Comparison of ENCODE assay signal across 8 cellular contexts in the genomic region with DNA sequence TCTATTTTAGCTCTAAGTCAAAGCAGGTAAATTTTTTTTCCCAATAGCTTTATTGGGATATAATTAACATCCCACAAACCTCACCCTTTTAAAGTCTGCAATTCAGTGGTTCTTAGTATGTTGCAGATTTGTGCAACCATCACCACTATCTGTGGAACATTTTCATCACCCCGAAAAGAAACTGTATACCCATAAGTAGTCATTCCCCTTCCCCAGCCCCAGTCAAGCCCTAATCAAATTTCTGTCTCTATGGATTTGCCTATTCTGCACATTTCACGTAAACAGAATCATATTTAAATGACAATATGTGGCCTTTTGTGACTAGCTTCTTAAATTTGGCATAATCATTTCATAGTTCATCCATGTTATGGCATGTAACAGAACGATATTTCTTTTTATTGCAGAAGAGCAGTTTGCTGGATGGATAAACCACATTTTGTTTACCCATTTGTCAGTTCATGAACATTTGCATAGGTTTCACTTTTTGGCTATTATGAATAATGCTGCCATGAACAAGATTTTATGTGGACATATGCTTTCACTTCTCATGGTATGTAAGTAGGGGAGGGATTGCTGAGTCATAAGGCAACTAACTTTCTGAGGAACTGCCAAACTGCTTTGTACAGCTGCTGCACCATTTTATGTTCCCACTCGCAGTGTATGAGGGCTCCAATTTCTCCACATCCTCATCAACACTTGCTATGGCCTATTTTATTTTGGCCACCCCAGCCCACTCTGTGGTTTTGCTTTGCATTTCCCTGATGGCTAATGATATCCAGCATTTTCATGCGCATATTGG. TPM values are rescaled to one million over a fixed set of nuclear protein-coding genes. Genes with fewer than 3 reads are reported as not detected.
DNase-seq lines count a peak whose midpoint lies in the region; ATAC-seq, FAIRE-seq and TF ChIP-seq lines count a peak whose summit lies in the region.

No MANE protein-coding gene starts in this region.

- no peaks in the 10 kb centered on the region for H4K20me1 ChIP-seq in PC-3 (ENCODE audit: low read length)

- H3K79me2 ChIP-seq in ACC112 (ENCODE audit: control insufficient read depth, insufficient read depth, low read length, unreplicated experiment) = no peaks in the 10 kb centered on the region
- no peaks in the 10 kb centered on the region for H3K79me2 ChIP-seq in PC-3 (ENCODE audit: low read length)

- H3K36me3 ChIP-seq in ACC112 (ENCODE audit: insufficient read depth, low read length) (no peaks in the 10 kb centered on the region), PC-3 (ENCODE audit: low read depth, low read length) (no peaks in the 10 kb centered on the region)

- no peak for TF ChIP-seq CTCF in PC-3 (conservative IDR thresholded peaks at IDR 0.05; ENCODE audit: low read depth, low read length)
- no peak for TF ChIP-seq CTCF in foreskin keratinocyte (conservative IDR thresholded peaks at IDR 0.05)

- CTCF ChIA-PET in PC-3 (lab: Charles Lee) = no interaction called here

- H3K9ac ChIP-seq in PC-3 (ENCODE audit: low read length) = no peak overlapping the region

- no peaks in the 10 kb centered on the region for H3K9me3 ChIP-seq in PC-3 (ENCODE audit: low read length)

- no peak for FAIRE-seq in RCC 7860 (lab: Jason Lieb, UNC)

- intact Hi-C loops in PC-3 (cut with micrococcal nuclease) = no loop called here

- H3K27me3 ChIP-seq in ACC112 (ENCODE audit: insufficient read depth, low read length) = no peaks in the 10 kb centered on the region
- H3K27me3 ChIP-seq in PC-3 (ENCODE audit: low read length) = no peaks in the 10 kb centered on the region
- H3K27me3 ChIP-seq in foreskin keratinocyte = no peaks in the 10 kb centered on the region

- H2AFZ ChIP-seq in ACC112 (ENCODE audit: low read length, unreplicated experiment) = peak overlapping the region; percentile 88
- peak overlapping the region; percentile 61; the same call in 1 of the 2 replicates for H2AFZ ChIP-seq in PC-3 (ENCODE audit: low read length)

- BruUV-seq in PC-3 (replicated peaks; lab: Mats Ljungman, UMichigan) = no TSS peak

- peak overlapping the region; percentile 35 for H3K4me2 ChIP-seq in PC-3 (ENCODE audit: low read length)

- ATAC-seq in GM18520 (IDR thresholded peaks at IDR 0.05; ENCODE audit: unreplicated experiment) = peak; percentile 95
- peak; percentile 99 for ATAC-seq in HG02938 (IDR thresholded peaks at IDR 0.05; ENCODE audit: unreplicated experiment)
- ATAC-seq in PC-3 = peak; percentile 92
- ATAC-seq in foreskin keratinocyte = peak; percentile 85

- no peaks in the 10 kb centered on the region for H3F3A ChIP-seq in PC-3 (ENCODE audit: low read length, unreplicated experiment)

- DNase-seq in PC-3 = peak; percentile 72
- peak; percentile 51 to 75 for DNase-seq in foreskin keratinocyte
- no peak for DNase-seq in RCC 7860 (ENCODE audit: low spot score)
- DNase-seq in NCI-H2029 treated with DMSO at 0.1 percent for 48 hours (lab: John Stamatoyannopoulos, UW) = no peak
- DNase-seq in activated effector memory CD4-positive, alpha-beta T cell treated with anti-CD3 and anti-CD28 coated beads, Interleukin-2, amount 50 U/mL, for 16 hours = no peak

- H3K27ac ChIP-seq in ACC112 (ENCODE audit: low read depth, low read length) = peak overlapping the region; percentile 18; the same call in 1 of the 2 replicates
- H3K27ac ChIP-seq in PC-3 (ENCODE audit: low read length) = peak overlapping the region; percentile 64
- H3K27ac ChIP-seq in foreskin keratinocyte = no peak overlapping the region

- H3K4me1 ChIP-seq in ACC112 (ENCODE audit: control insufficient read depth, insufficient read depth, low read length, unreplicated experiment) (peaks cover 8% of the 10 kb centered on the region), PC-3 (ENCODE audit: insufficient read depth, low read length) (peaks cover 13% of the 10 kb centered on the region), foreskin keratinocyte (peaks cover 3% of the 10 kb centered on the region)

- POLR2A ChIA-PET in PC-3 (lab: Charles Lee; ENCODE audit: unreplicated experiment) = no interaction called here

- H3K4me3 ChIP-seq in ACC112 (ENCODE audit: low read depth, low read length) (peak overlapping the region; percentile 28; the same call in 1 of the 2 replicates), PC-3 (ENCODE audit: low read length) (no peak overlapping the region)

- H3K9me2 ChIP-seq in PC-3 (replicated peaks; ENCODE audit: low read length) = no peaks in the 10 kb centered on the region

RNA-seq across cellular contexts. Expression of gene SLC46A3, which starts 10.9 kb away (rescaled TPM):
- total RNA-seq in PC-3 (2014; rRNA removed) = 0.84 and 1.4 TPM in 2 replicates
- total RNA-seq in foreskin keratinocyte = 10.1 and 12.6 TPM in 2 replicates
- 7.7 and 8.2 TPM in 2 replicates for polyA plus RNA-seq in foreskin keratinocyte

RNA-seq across cellular contexts. Expression of gene POMP, which starts 48.9 kb away (rescaled TPM):
- 64.4 and 92.8 TPM in 2 replicates for total RNA-seq in PC-3 (2014; rRNA removed)
- 102 and 108 TPM in 2 replicates for total RNA-seq in foreskin keratinocyte
- 148 TPM in 2 replicates for polyA plus RNA-seq in foreskin keratinocyte

Comparison
In these comparisons a context has a peak if more than half of its experiments do, and no peak if none do; other contexts are left out.
1. DNase-seq: peak in PC-3 (single experiment) and foreskin keratinocyte (2 of 2); none in RCC 7860 (single experiment), NCI-H2029 treated with DMSO at 0.1 percent for 48 hours (single experiment) and activated effector memory CD4-positive, alpha-beta T cell treated with anti-CD3 and anti-CD28 coated beads, Interleukin-2, amount 50 U/mL, for 16 hours (single experiment).
2. Peak in every context shown above with its lines, with median percentiles within 50 percentile points of each other: ATAC-seq.